11 cellular contexts compared by ENCODE assay signal in genomic region chrX:11664211-11664888, GRCh38. TPM values are rescaled to one million over a fixed set of nuclear protein-coding genes. Genes with fewer than 3 reads are reported as not detected.
DNase-seq lines count a peak whose midpoint lies in the region; ATAC-seq and TF ChIP-seq lines count a peak whose summit lies in the region.
"Had no signal": no experiment of that assay in that cellular context is flagged by ENCODE, and none has a peak within 500 bp of the region (broad histone marks: within the 10 kb centered on the region; RNA-seq: fewer than 3 reads in every experiment).

No MANE protein-coding gene starts in this region.

- no peak overlapping the region for H3K27ac Mint-ChIP-seq in progenitor cell of endocrine pancreas
- H3K27ac Mint-ChIP-seq: dendritic cell treated with granulocyte-macrophage colony-stimulating factor and Interleukin-4, amounts not matched to agents 40 ng/mL and 50 ng/mL, for 4 days; T-helper 1 cell treated with Interleukin-12 subunit alpha and Interleukin-12 subunit beta and Interleukin-4 antibody, amounts not matched to agents 30 μg/mL and 1 μg/mL, for 36 hours had no signal

- H3K27me3 Mint-ChIP-seq in progenitor cell of endocrine pancreas, result peaks cover 64% of the 10 kb centered on the region

- peak; percentile 46 for DNase-seq in ELF-1 (ENCODE audit: low read depth, low spot score)
- peak; percentile 33 for DNase-seq in RWPE2 (ENCODE audit: low spot score)
- peak in 2 of 5 donors; percentile 14 to 28 for DNase-seq in heart left ventricle
- no peak for DNase-seq in progenitor cell of endocrine pancreas (ENCODE audit: low spot score, unreplicated experiment)
- no peak for DNase-seq in NCI-H1436 treated with DMSO at 0.1 percent for 48 hours (lab: John Stamatoyannopoulos, UW)
- DNase-seq in foreskin melanocyte, result no peak
- DNase-seq: stimulated activated CD4-positive, alpha-beta T cell treated with anti-CD3 and anti-CD28 coated beads, Interleukin-4, amount 100 ng/mL, for 4 hours had no signal

- no peak for TF ChIP-seq POLR2A in heart left ventricle (IDR thresholded peaks at IDR 0.05)

- no peaks in the 10 kb centered on the region for H3K9me3 ChIP-seq in RWPE2 (ENCODE audit: severe bottlenecking)
- no peaks in the 10 kb centered on the region for H3K9me3 ChIP-seq in heart left ventricle

- intact Hi-C loops in heart left ventricle (cut with DNase I), result no loop called here

- WGBS in heart left ventricle, 4 donors, result 2 to 38% (median 19%) methylated on average over 35 to 55 of the region's 55 CpGs

- H3K36me3 Mint-ChIP-seq in progenitor cell of endocrine pancreas (ENCODE audit: insufficient read depth), result no peaks in the 10 kb centered on the region

- TF ChIP-seq CTCF in RWPE2 (IDR thresholded peaks at IDR 0.05; ENCODE audit: poor library complexity, severe bottlenecking) (no peak), heart left ventricle (IDR thresholded peaks at IDR 0.05) (no peak), progenitor cell of endocrine pancreas (IDR thresholded peaks at IDR 0.05; ENCODE audit: unreplicated experiment) (no peak)

- ATAC-seq in RWPE2 (ENCODE audit: low read depth) (peak; percentile 40; the same call in 2 of the 3 replicates), heart left ventricle (peak in 2 of 4 donors; percentile 31 to 33), GM19452 (IDR thresholded peaks at IDR 0.05; ENCODE audit: unreplicated experiment) (no peak), esophagus mucosa (no peak)

- no peaks in the 10 kb centered on the region for H3K36me3 ChIP-seq in RWPE2 (ENCODE audit: low read depth)
- no peaks in the 10 kb centered on the region for H3K36me3 ChIP-seq in heart left ventricle

- H3K4me3 Mint-ChIP-seq in progenitor cell of endocrine pancreas (ENCODE audit: low read depth), result peak overlapping the region; percentile 65
- H3K4me3 Mint-ChIP-seq: dendritic cell treated with granulocyte-macrophage colony-stimulating factor and Interleukin-4, amounts not matched to agents 40 ng/mL and 50 ng/mL, for 4 days; T-helper 1 cell treated with Interleukin-12 subunit alpha and Interleukin-12 subunit beta and Interleukin-4 antibody, amounts not matched to agents 30 μg/mL and 1 μg/mL, for 36 hours had no signal

- H3K27ac ChIP-seq in RWPE2 (ENCODE audit: poor library complexity, severe bottlenecking), result no peak overlapping the region
- H3K27ac ChIP-seq in heart left ventricle, result peak overlapping the region in 4 of 12 donors; percentile 0 to 80 (median 40)

- peaks cover 38% of the 10 kb centered on the region for H3K27me3 ChIP-seq in RWPE2 (ENCODE audit: insufficient read depth, poor library complexity, severe bottlenecking)
- peaks cover 0 to 65% (median 0%) of the 10 kb centered on the region in 9 donors for H3K27me3 ChIP-seq in heart left ventricle

- H3K4me1 Mint-ChIP-seq in progenitor cell of endocrine pancreas (ENCODE audit: low read depth), result no peaks in the 10 kb centered on the region

- H3K9me3 Mint-ChIP-seq in progenitor cell of endocrine pancreas (ENCODE audit: low read depth), result peaks cover 13% of the 10 kb centered on the region
- H3K9me3 Mint-ChIP-seq: dendritic cell treated with granulocyte-macrophage colony-stimulating factor and Interleukin-4, amounts not matched to agents 40 ng/mL and 50 ng/mL, for 4 days; T-helper 1 cell treated with Interleukin-12 subunit alpha and Interleukin-12 subunit beta and Interleukin-4 antibody, amounts not matched to agents 30 μg/mL and 1 μg/mL, for 36 hours had no signal

- no peaks in the 10 kb centered on the region for H3K4me1 ChIP-seq in RWPE2 (ENCODE audit: insufficient read depth, poor library complexity, severe bottlenecking)
- peaks cover 0 to 16% (median 0%) of the 10 kb centered on the region in 12 donors for H3K4me1 ChIP-seq in heart left ventricle

- H3K4me3 ChIP-seq in RWPE2 (ENCODE audit: severe bottlenecking) (peak overlapping the region; percentile 27), heart left ventricle (peak overlapping the region; percentile 27 to 65 (median 51))

RNA-seq across cellular contexts. Expression of gene ARHGAP6, which starts 1.4 kb away (rescaled TPM):
- total RNA-seq in heart left ventricle, result 1 to 10 TPM; 2.1 to 6.6 (median 2.7) TPM
- polyA plus RNA-seq in heart left ventricle, result 1 to 10 TPM; 2.2 TPM
- 1.9 TPM in 2 replicates for total RNA-seq in progenitor cell of endocrine pancreas
- 0.56 TPM for total RNA-seq in esophagus mucosa

Comparison
In these comparisons a context has a peak if more than half of its experiments do, and no peak if none do; other contexts are left out.
1. DNase-seq: peak in ELF-1 (single experiment) and RWPE2 (single experiment); none in progenitor cell of endocrine pancreas (single experiment), NCI-H1436 treated with DMSO at 0.1 percent for 48 hours (single experiment) and foreskin melanocyte (single experiment).